Comparison of ENCODE assay signal across 2 cellular contexts in the genomic region with DNA sequence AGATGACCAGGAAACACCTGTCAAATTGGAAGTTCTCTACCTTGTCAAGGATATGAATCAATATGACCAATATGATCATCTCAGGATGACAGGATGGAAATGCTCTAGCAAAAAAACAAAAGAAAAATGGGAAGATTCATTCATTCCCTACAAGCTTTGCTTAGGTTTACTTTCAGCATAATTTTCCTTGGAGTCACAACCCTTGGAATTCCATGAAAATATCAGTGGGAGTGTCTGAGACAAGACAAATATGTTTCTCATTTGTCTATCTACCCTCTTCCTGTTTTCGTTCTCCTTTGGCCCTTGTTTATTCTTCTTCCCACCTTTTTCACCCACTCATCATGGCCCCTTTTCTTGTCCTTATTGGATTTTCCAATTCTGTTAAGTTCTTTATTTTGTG.
TF ChIP-seq lines count a peak whose summit lies in the region.

No MANE protein-coding gene starts in this region.

TF ChIP-seq in IMR-90, 13 proteins besides CTCF, POLR2A, EP300 and RAD21:
- TF ChIP-seq NFE2L2 (IDR thresholded peaks at IDR 0.05; ENCODE audit: low read depth, low read length) (no peak), FOS (IDR thresholded peaks at IDR 0.05; ENCODE audit: low read depth, low read length) (no peak), CHD1 (IDR thresholded peaks at IDR 0.05; ENCODE audit: low read depth, low read length) (no peak), RFX5 (IDR thresholded peaks at IDR 0.05; ENCODE audit: low read depth, low read length) (no peak), BHLHE40 (IDR thresholded peaks at IDR 0.05; ENCODE audit: low read depth, low read length) (no peak), SMC3 (IDR thresholded peaks at IDR 0.05; ENCODE audit: low read depth, low read length) (no peak), MAFK (IDR thresholded peaks at IDR 0.05; ENCODE audit: low read depth, low read length) (no peak), MAZ (IDR thresholded peaks at IDR 0.05; ENCODE audit: borderline replicate concordance, low read depth, low read length) (no peak), RCOR1 (IDR thresholded peaks at IDR 0.05; ENCODE audit: insufficient replicate concordance, low read length) (no peak), CEBPB (IDR thresholded peaks at IDR 0.05; ENCODE audit: low read depth, low read length) (no peak), MXI1 (IDR thresholded peaks at IDR 0.05; ENCODE audit: borderline replicate concordance, low read depth, low read length) (no peak), USF2 (IDR thresholded peaks at IDR 0.05; ENCODE audit: low read depth, low read length) (no peak)
- TF ChIP-seq, protein P1, sequence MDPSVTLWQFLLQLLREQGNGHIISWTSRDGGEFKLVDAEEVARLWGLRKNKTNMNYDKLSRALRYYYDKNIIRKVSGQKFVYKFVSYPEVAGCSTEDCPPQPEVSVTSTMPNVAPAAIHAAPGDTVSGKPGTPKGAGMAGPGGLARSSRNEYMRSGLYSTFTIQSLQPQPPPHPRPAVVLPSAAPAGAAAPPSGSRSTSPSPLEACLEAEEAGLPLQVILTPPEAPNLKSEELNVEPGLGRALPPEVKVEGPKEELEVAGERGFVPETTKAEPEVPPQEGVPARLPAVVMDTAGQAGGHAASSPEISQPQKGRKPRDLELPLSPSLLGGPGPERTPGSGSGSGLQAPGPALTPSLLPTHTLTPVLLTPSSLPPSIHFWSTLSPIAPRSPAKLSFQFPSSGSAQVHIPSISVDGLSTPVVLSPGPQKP (IDR thresholded peaks at IDR 0.05; ENCODE audit: borderline replicate concordance, low read depth, low read length), result no peak
TF ChIP-seq in IMR-90: peak in this region for 0.

TF ChIP-seq in WTC11, 78 proteins besides CTCF, POLR2A, EP300 and RAD21:
- TF ChIP-seq, protein P2, sequence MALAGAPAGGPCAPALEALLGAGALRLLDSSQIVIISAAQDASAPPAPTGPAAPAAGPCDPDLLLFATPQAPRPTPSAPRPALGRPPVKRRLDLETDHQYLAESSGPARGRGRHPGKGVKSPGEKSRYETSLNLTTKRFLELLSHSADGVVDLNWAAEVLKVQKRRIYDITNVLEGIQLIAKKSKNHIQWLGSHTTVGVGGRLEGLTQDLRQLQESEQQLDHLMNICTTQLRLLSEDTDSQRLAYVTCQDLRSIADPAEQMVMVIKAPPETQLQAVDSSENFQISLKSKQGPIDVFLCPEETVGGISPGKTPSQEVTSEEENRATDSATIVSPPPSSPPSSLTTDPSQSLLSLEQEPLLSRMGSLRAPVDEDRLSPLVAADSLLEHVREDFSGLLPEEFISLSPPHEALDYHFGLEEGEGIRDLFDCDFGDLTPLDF (CRISPR knock-in tag; IDR thresholded peaks at IDR 0.05), result no peak
- TF ChIP-seq, protein P3, sequence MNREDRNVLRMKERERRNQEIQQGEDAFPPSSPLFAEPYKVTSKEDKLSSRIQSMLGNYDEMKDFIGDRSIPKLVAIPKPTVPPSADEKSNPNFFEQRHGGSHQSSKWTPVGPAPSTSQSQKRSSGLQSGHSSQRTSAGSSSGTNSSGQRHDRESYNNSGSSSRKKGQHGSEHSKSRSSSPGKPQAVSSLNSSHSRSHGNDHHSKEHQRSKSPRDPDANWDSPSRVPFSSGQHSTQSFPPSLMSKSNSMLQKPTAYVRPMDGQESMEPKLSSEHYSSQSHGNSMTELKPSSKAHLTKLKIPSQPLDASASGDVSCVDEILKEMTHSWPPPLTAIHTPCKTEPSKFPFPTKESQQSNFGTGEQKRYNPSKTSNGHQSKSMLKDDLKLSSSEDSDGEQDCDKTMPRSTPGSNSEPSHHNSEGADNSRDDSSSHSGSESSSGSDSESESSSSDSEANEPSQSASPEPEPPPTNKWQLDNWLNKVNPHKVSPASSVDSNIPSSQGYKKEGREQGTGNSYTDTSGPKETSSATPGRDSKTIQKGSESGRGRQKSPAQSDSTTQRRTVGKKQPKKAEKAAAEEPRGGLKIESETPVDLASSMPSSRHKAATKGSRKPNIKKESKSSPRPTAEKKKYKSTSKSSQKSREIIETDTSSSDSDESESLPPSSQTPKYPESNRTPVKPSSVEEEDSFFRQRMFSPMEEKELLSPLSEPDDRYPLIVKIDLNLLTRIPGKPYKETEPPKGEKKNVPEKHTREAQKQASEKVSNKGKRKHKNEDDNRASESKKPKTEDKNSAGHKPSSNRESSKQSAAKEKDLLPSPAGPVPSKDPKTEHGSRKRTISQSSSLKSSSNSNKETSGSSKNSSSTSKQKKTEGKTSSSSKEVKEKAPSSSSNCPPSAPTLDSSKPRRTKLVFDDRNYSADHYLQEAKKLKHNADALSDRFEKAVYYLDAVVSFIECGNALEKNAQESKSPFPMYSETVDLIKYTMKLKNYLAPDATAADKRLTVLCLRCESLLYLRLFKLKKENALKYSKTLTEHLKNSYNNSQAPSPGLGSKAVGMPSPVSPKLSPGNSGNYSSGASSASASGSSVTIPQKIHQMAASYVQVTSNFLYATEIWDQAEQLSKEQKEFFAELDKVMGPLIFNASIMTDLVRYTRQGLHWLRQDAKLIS (CRISPR knock-in tag; IDR thresholded peaks at IDR 0.05; ENCODE audit: borderline replicate concordance), result no peak
- TF ChIP-seq NR1H2 (CRISPR knock-in tag; IDR thresholded peaks at IDR 0.05), result no peak
- TF ChIP-seq, protein P4, sequence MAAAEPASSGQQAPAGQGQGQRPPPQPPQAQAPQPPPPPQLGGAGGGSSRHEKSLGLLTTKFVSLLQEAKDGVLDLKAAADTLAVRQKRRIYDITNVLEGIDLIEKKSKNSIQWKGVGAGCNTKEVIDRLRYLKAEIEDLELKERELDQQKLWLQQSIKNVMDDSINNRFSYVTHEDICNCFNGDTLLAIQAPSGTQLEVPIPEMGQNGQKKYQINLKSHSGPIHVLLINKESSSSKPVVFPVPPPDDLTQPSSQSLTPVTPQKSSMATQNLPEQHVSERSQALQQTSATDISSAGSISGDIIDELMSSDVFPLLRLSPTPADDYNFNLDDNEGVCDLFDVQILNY (CRISPR knock-in tag; IDR thresholded peaks at IDR 0.05), result no peak
- TF ChIP-seq, protein P5, sequence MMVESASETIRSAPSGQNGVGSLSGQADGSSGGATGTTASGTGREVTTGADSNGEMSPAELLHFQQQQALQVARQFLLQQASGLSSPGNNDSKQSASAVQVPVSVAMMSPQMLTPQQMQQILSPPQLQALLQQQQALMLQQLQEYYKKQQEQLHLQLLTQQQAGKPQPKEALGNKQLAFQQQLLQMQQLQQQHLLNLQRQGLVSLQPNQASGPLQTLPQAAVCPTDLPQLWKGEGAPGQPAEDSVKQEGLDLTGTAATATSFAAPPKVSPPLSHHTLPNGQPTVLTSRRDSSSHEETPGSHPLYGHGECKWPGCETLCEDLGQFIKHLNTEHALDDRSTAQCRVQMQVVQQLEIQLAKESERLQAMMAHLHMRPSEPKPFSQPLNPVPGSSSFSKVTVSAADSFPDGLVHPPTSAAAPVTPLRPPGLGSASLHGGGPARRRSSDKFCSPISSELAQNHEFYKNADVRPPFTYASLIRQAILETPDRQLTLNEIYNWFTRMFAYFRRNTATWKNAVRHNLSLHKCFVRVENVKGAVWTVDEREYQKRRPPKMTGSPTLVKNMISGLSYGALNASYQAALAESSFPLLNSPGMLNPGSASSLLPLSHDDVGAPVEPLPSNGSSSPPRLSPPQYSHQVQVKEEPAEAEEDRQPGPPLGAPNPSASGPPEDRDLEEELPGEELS (CRISPR knock-in tag; IDR thresholded peaks at IDR 0.05), result no peak
- TF ChIP-seq HMGXB4 (CRISPR knock-in tag; IDR thresholded peaks at IDR 0.05), result no peak
- TF ChIP-seq PRRX2 (CRISPR knock-in tag; IDR thresholded peaks at IDR 0.05), result no peak
- TF ChIP-seq TP53 (CRISPR knock-in tag; IDR thresholded peaks at IDR 0.05), result no peak
- TF ChIP-seq TEAD4 (CRISPR knock-in tag; IDR thresholded peaks at IDR 0.05), result no peak
- TF ChIP-seq NFYB (CRISPR knock-in tag; conservative IDR thresholded peaks at IDR 0.05; ENCODE audit: low read depth), result no peak
- TF ChIP-seq ETV6 (CRISPR knock-in tag; IDR thresholded peaks at IDR 0.05), result no peak
- no peak for TF ChIP-seq ATF6 (CRISPR knock-in tag; IDR thresholded peaks at IDR 0.05)
- TF ChIP-seq HMGA2 (CRISPR knock-in tag; IDR thresholded peaks at IDR 0.05), result no peak
- no peak for TF ChIP-seq NFE2L1 (CRISPR knock-in tag; IDR thresholded peaks at IDR 0.05)
- no peak for TF ChIP-seq FOXJ3 (CRISPR knock-in tag; IDR thresholded peaks at IDR 0.05; ENCODE audit: borderline replicate concordance)
- no peak for TF ChIP-seq ARID4B (CRISPR knock-in tag; IDR thresholded peaks at IDR 0.05; ENCODE audit: borderline replicate concordance)
